In the genomic region with DNA sequence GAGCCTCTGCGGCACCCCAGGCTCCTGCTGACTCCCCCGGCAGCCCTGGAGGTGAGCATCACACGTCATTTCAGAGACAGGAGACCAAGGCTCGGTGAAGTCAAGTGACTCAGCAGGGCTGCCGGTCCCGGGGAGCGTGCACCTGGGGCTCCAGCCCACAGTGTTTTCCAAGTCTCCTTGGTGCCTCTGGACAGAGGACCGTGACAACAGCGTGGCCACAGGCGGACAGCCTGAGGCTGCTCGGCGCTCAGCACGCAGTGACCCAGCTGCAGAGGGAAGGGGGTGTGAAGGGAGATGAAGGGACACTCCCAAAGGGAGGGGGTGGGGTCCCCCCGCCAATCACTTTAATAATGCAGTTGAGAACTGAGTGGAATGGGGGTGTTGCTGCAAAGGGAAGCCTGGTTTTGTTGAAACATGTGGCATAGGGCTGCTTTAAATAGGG, we compare ENCODE assay signal across 1 cellular context.
TF ChIP-seq lines count a peak whose summit lies in the region.

No MANE protein-coding gene starts in this region.

TF ChIP-seq in H1, 55 proteins besides CTCF, POLR2A, EP300 and RAD21:
- no peak for TF ChIP-seq ZNF274 (IDR thresholded peaks at IDR 0.05; ENCODE audit: borderline replicate concordance, extremely low read depth, low read length)
- no peak for TF ChIP-seq RNF2 (IDR thresholded peaks at IDR 0.05; ENCODE audit: borderline replicate concordance, low read depth, low read length, missing control alignments, poor library complexity, severe bottlenecking)
- no peak for TF ChIP-seq POLR2AphosphoS5 (IDR thresholded peaks at IDR 0.05; ENCODE audit: low read depth, low read length)
- TF ChIP-seq NANOG (IDR thresholded peaks at IDR 0.05; ENCODE audit: insufficient read depth, low read depth, low read length, poor library complexity, severe bottlenecking): no peak
- no peak for TF ChIP-seq PHF8 (conservative IDR thresholded peaks at IDR 0.05; ENCODE audit: low read depth, low read length)
- TF ChIP-seq CEBPB (IDR thresholded peaks at IDR 0.05; ENCODE audit: low read depth, low read length): no peak
- TF ChIP-seq NRF1 (IDR thresholded peaks at IDR 0.05; ENCODE audit: low read depth, low read length): no peak
- no peak for TF ChIP-seq ASH2L (IDR thresholded peaks at IDR 0.05; ENCODE audit: low read length)
- no peak for TF ChIP-seq FOSL1 (IDR thresholded peaks at IDR 0.05; ENCODE audit: insufficient read depth, low read depth, low read length)
- TF ChIP-seq MAX (IDR thresholded peaks at IDR 0.05): no peak
- TF ChIP-seq, protein P1, sequence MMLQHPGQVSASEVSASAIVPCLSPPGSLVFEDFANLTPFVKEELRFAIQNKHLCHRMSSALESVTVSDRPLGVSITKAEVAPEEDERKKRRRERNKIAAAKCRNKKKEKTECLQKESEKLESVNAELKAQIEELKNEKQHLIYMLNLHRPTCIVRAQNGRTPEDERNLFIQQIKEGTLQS (IDR thresholded peaks at IDR 0.05; ENCODE audit: insufficient read depth, low read depth, low read length): no peak
- TF ChIP-seq CHD2 (IDR thresholded peaks at IDR 0.05; ENCODE audit: low read length): no peak
- no peak for TF ChIP-seq CHD1 (IDR thresholded peaks at IDR 0.05; ENCODE audit: low read depth, low read length)
